ENCODE assay signal across 1 cellular context in genomic region chr1:33036526-33037503, GRCh38.
TF ChIP-seq lines count a peak whose summit lies in the region.

Gene AK2, minus strand, starts transcription at chr1:33036883. Its CDS starts 55 bp downstream, at chr1:33036828.

TF ChIP-seq in HepG2, 621 proteins besides CTCF, POLR2A, EP300 and RAD21 (continued from another document and continues in another):
- no peak for TF ChIP-seq HNF1A (IDR thresholded peaks at IDR 0.05; ENCODE audit: low read depth)
- peak; percentile 62 for TF ChIP-seq HNF1A (CRISPR knock-in tag; IDR thresholded peaks at IDR 0.05; ENCODE audit: borderline replicate concordance)
- no peak for TF ChIP-seq HNRNPUL1 (IDR thresholded peaks at IDR 0.05; ENCODE audit: low read depth, low read length)
- no peak for TF ChIP-seq CHD4 (IDR thresholded peaks at IDR 0.05; ENCODE audit: borderline replicate concordance, low read length)
- no peak; the same call in 1 of the 2 replicates for TF ChIP-seq ZNF569 (CRISPR knock-in tag; IDR thresholded peaks at IDR 0.05; ENCODE audit: borderline replicate concordance)
- TF ChIP-seq NFAT5 (CRISPR knock-in tag; IDR thresholded peaks at IDR 0.05) = peak; percentile 94
- TF ChIP-seq BRD4 (CRISPR knock-in tag; IDR thresholded peaks at IDR 0.05) = peak; percentile 94
- TF ChIP-seq ZNF652 (CRISPR knock-in tag; IDR thresholded peaks at IDR 0.05; ENCODE audit: borderline replicate concordance, low read depth) = no peak
- no peak for TF ChIP-seq JARID2 (CRISPR knock-in tag; IDR thresholded peaks at IDR 0.05; ENCODE audit: insufficient replicate concordance)
- no peak for TF ChIP-seq PAF1 (CRISPR knock-in tag; IDR thresholded peaks at IDR 0.05)
- no peak; the same call in 1 of the 2 replicates for TF ChIP-seq ZNF678 (CRISPR knock-in tag; IDR thresholded peaks at IDR 0.05)
- TF ChIP-seq ZFP91 (CRISPR knock-in tag; IDR thresholded peaks at IDR 0.05; ENCODE audit: borderline replicate concordance) = peak; percentile 85
- TF ChIP-seq MAF1 (CRISPR knock-in tag; IDR thresholded peaks at IDR 0.05; ENCODE audit: borderline replicate concordance) = no peak
- TF ChIP-seq ZBTB14 (CRISPR knock-in tag; IDR thresholded peaks at IDR 0.05) = no peak
- TF ChIP-seq HOXA9 (CRISPR knock-in tag; IDR thresholded peaks at IDR 0.05; ENCODE audit: borderline replicate concordance) = peak; percentile 89
- peak; percentile 83 for TF ChIP-seq CEBPZ (IDR thresholded peaks at IDR 0.05; ENCODE audit: low read length)
- 0 out of 2 replicates have a peak, but pooled peaks have one; percentile 50 for TF ChIP-seq KLF9 (CRISPR knock-in tag; IDR thresholded peaks at IDR 0.05; ENCODE audit: low read depth)
- TF ChIP-seq TEF (CRISPR knock-in tag; IDR thresholded peaks at IDR 0.05) = peak; percentile 43; the same call in 1 of the 2 replicates
- TF ChIP-seq ZNF460 (CRISPR knock-in tag; IDR thresholded peaks at IDR 0.05; ENCODE audit: borderline replicate concordance) = no peak
- no peak for TF ChIP-seq SCMH1 (CRISPR knock-in tag; IDR thresholded peaks at IDR 0.05; ENCODE audit: borderline replicate concordance)
- TF ChIP-seq MTF1 (CRISPR knock-in tag; IDR thresholded peaks at IDR 0.05) = peak; percentile 0; the same call in 1 of the 2 replicates
- 0 out of 2 replicates have a peak, but pooled peaks have one; percentile 36 for TF ChIP-seq ZNF205 (CRISPR knock-in tag; IDR thresholded peaks at IDR 0.05)
- TF ChIP-seq MAFG (CRISPR knock-in tag; IDR thresholded peaks at IDR 0.05) = no peak
- TF ChIP-seq THAP9 (CRISPR knock-in tag; IDR thresholded peaks at IDR 0.05; ENCODE audit: borderline replicate concordance) = peak; percentile 88; the same call in 1 of the 2 replicates
- TF ChIP-seq XBP1 (CRISPR knock-in tag; IDR thresholded peaks at IDR 0.05) = 0 out of 2 replicates have a peak, but pooled peaks have one; percentile 70
- peak; percentile 52; the same call in 1 of the 2 replicates for TF ChIP-seq ZNF609 (CRISPR knock-in tag; IDR thresholded peaks at IDR 0.05; ENCODE audit: borderline replicate concordance)
- TF ChIP-seq ZNF207 (IDR thresholded peaks at IDR 0.05; ENCODE audit: borderline replicate concordance) = no peak
- TF ChIP-seq POLR2AphosphoS5 (IDR thresholded peaks at IDR 0.05; ENCODE audit: low read depth, low read length) = peak; percentile 71
